ENCODE assay signal across 17 cellular contexts in genomic region chr10:96968682-96969423, GRCh38.
DNase-seq lines count a peak whose midpoint lies in the region; ATAC-seq, FAIRE-seq and TF ChIP-seq lines count a peak whose summit lies in the region.
"Had no signal": no experiment of that assay in that cellular context is flagged by ENCODE, and none has a peak within 500 bp of the region (broad histone marks: within the 10 kb centered on the region; RNA-seq: fewer than 3 reads in every experiment).

No MANE protein-coding gene starts in this region.

- FAIRE-seq in RCC 7860 (lab: Jason Lieb, UNC), result peak; percentile 43
- FAIRE-seq: A549, H1 had no signal

- DNase-seq in RCC 7860 (ENCODE audit: low spot score), result no peak
- DNase-seq in glomerular visceral epithelial cell (ENCODE audit: extremely low spot score), result peak; percentile 32
- no peak for DNase-seq in epidermal melanocyte (ENCODE audit: insufficient read length, low spot score)
- no peak for DNase-seq in NCI-H510A (lab: John Stamatoyannopoulos, UW)
- DNase-seq in activated naive CD4-positive, alpha-beta T cell treated with Interleukin-2 at 50 U/mL for 16 hours, result no peak
- DNase-seq: AML-193; Caco-2; CD8-positive, alpha-beta memory T cell; DMS53; GF-D8 had no signal

- no peak for ATAC-seq in esophagus mucosa
- ATAC-seq: A549 had no signal

- H3K9me3 ChIP-seq in liver (ENCODE audit: control insufficient read depth in 4 of 4, low read length in 3 of 4), result no peaks in the 10 kb centered on the region
- H3K9me3 ChIP-seq: A549, BLaER1, Caco-2, HAP-1 had no signal

- H3K36me3 ChIP-seq in liver (ENCODE audit: control insufficient read depth in 4 of 4, insufficient read depth in 3 of 4, low read depth in 1 of 4, low read length in 3 of 4), result no peaks in the 10 kb centered on the region
- H3K36me3 ChIP-seq: HAP-1 had no signal

- H3K4me1 ChIP-seq in liver (ENCODE audit: control insufficient read depth in 4 of 4, insufficient read depth in 4 of 4, low read length in 3 of 4), result peaks cover 7 to 35% (median 30%) of the 10 kb centered on the region in 4 donors
- H3K4me1 ChIP-seq: HAP-1 had no signal

- no peaks in the 10 kb centered on the region for H3K27me3 ChIP-seq in liver (ENCODE audit: control insufficient read depth in 4 of 4, insufficient read depth in 4 of 4, low read length in 3 of 4)
- H3K27me3 ChIP-seq: BLaER1 had no signal

- 58% methylated on average over 5 of the region's 5 CpGs for WGBS in liver

- no peak overlapping the region for H3K9ac ChIP-seq in liver (ENCODE audit: low read depth in 1 of 2, low read length in 2 of 2)
- H3K9ac ChIP-seq: BLaER1 had no signal

- H3K27ac ChIP-seq in liver (ENCODE audit: low read depth in 1 of 2, low read length in 2 of 2), result no peak overlapping the region
- H3K27ac ChIP-seq: A549, BLaER1, HL-60 had no signal

- no peak overlapping the region for H3K4me3 ChIP-seq in liver (ENCODE audit: low read depth in 1 of 3, low read length in 3 of 3)
- H3K4me3 ChIP-seq: A549, BLaER1, HAP-1 had no signal

- peak in 1 of 2 donors; percentile 30 for TF ChIP-seq RAD21 in liver (IDR thresholded peaks at IDR 0.05)

- no peak for TF ChIP-seq CTCF in liver (IDR thresholded peaks at IDR 0.05; ENCODE audit: low read depth, low read length, missing input control)

TF ChIP-seq in liver, 16 proteins besides CTCF, POLR2A, EP300 and RAD21:
- TF ChIP-seq HNF4A (conservative IDR thresholded peaks at IDR 0.05), result peak; percentile 57 to 68
- TF ChIP-seq HNF4G (IDR thresholded peaks at IDR 0.05), result peak; percentile 13
- peak; percentile 18 for TF ChIP-seq MAX (IDR thresholded peaks at IDR 0.05)
- TF ChIP-seq GABPA (IDR thresholded peaks at IDR 0.05 in 1 of 2, conservative IDR thresholded peaks at IDR 0.05 in 1 of 2), result no peak
- no peak for TF ChIP-seq TAF1 (conservative IDR thresholded peaks at IDR 0.05)
- peak; percentile 45 to 53 for TF ChIP-seq RXRA (IDR thresholded peaks at IDR 0.05)
- peak in 1 of 2 donors; percentile 21 for TF ChIP-seq JUND (IDR thresholded peaks at IDR 0.05)
- peak; percentile 16 for TF ChIP-seq YY1 (IDR thresholded peaks at IDR 0.05)
- TF ChIP-seq REST (IDR thresholded peaks at IDR 0.05), result no peak
- TF ChIP-seq FOXA2 (IDR thresholded peaks at IDR 0.05), result peak; percentile 10
